8 cellular contexts compared by ENCODE assay signal in genomic region chrX:1581132-1581531, GRCh38. TPM values are rescaled to one million over a fixed set of nuclear protein-coding genes. Genes with fewer than 3 reads are reported as not detected.
DNase-seq lines count a peak whose midpoint lies in the region; ATAC-seq and TF ChIP-seq lines count a peak whose summit lies in the region.

No MANE protein-coding gene starts in this region.

- no peaks in the 10 kb centered on the region for H3K9me3 ChIP-seq in tibial nerve

- H3K27me3 ChIP-seq in tibial nerve: no peaks in the 10 kb centered on the region

- H3K9me3 Mint-ChIP-seq in activated CD4-positive, alpha-beta T cell treated with anti-CD3 and anti-CD28 coated beads, Interleukin-2, amount 10 ng/mL, durations not matched to agents 7 days and 5 days: peaks cover 2% of the 10 kb centered on the region
- H3K9me3 Mint-ChIP-seq in naive thymus-derived CD8-positive, alpha-beta T cell: peaks cover 0 to 9% (median 0%) of the 10 kb centered on the region in 9 donors

- H3K27ac ChIP-seq in tibial nerve: no peak overlapping the region

- TF ChIP-seq EP300 in tibial nerve (IDR thresholded peaks at IDR 0.05): no peak

- 37 to 38% methylated on average over 4 of the region's 4 CpGs for WGBS in tibial nerve, 2 donors

- no peak overlapping the region for H3K27ac Mint-ChIP-seq in activated CD4-positive, alpha-beta T cell treated with anti-CD3 and anti-CD28 coated beads, Interleukin-2, amount 10 ng/mL, durations not matched to agents 7 days and 5 days
- peak overlapping the region in 8 of 10 donors; percentile 20 to 78 (median 46) for H3K27ac Mint-ChIP-seq in naive thymus-derived CD8-positive, alpha-beta T cell

- peaks cover 2% of the 10 kb centered on the region for H3K36me3 Mint-ChIP-seq in activated CD4-positive, alpha-beta T cell treated with anti-CD3 and anti-CD28 coated beads, Interleukin-2, amount 10 ng/mL, durations not matched to agents 7 days and 5 days (ENCODE audit: low read depth)
- H3K36me3 Mint-ChIP-seq in naive thymus-derived CD8-positive, alpha-beta T cell: no peaks in the 10 kb centered on the region

- no peak overlapping the region for H3K4me3 Mint-ChIP-seq in activated CD4-positive, alpha-beta T cell treated with anti-CD3 and anti-CD28 coated beads, Interleukin-2, amount 10 ng/mL, durations not matched to agents 7 days and 5 days
- peak overlapping the region in 2 of 10 donors; percentile 24 for H3K4me3 Mint-ChIP-seq in naive thymus-derived CD8-positive, alpha-beta T cell

- H3K36me3 ChIP-seq in tibial nerve: no peaks in the 10 kb centered on the region

- H3K4me3 ChIP-seq in tibial nerve: no peak overlapping the region

- H3K4me1 Mint-ChIP-seq in activated CD4-positive, alpha-beta T cell treated with anti-CD3 and anti-CD28 coated beads, Interleukin-2, amount 10 ng/mL, durations not matched to agents 7 days and 5 days: peaks cover 22% of the 10 kb centered on the region
- peaks cover 13 to 29% (median 17%) of the 10 kb centered on the region in 4 donors for H3K4me1 Mint-ChIP-seq in naive thymus-derived CD8-positive, alpha-beta T cell

- no peak for TF ChIP-seq POLR2A in tibial nerve (IDR thresholded peaks at IDR 0.05)

- POLR2A ChIA-PET in activated CD4-positive, alpha-beta T cell treated with anti-CD3 and anti-CD28 coated beads, Interleukin-2, amount 10 ng/mL, durations not matched to agents 7 days and 5 days (lab: Charles Lee): no interaction called here
- POLR2A ChIA-PET in naive thymus-derived CD8-positive, alpha-beta T cell (lab: Charles Lee): no interaction called here

- H3K27me3 Mint-ChIP-seq in activated CD4-positive, alpha-beta T cell treated with anti-CD3 and anti-CD28 coated beads, Interleukin-2, amount 10 ng/mL, durations not matched to agents 7 days and 5 days: no peaks in the 10 kb centered on the region
- no peaks in the 10 kb centered on the region for H3K27me3 Mint-ChIP-seq in naive thymus-derived CD8-positive, alpha-beta T cell

- DNase-seq in CMK (ENCODE audit: low read depth): peak; percentile 43
- peak; percentile 5 for DNase-seq in GOT3 (lab: John Stamatoyannopoulos, UW)
- DNase-seq in NCI-H524 (lab: John Stamatoyannopoulos, UW): peak; percentile 34 to 48
- peak; percentile 83 for DNase-seq in activated CD4-positive, alpha-beta T cell treated with anti-CD3 and anti-CD28 coated beads, Interleukin-2, amount 10 ng/mL, durations not matched to agents 7 days and 5 days
- peak; percentile 54 for DNase-seq in effector CD4-positive, alpha-beta T cell
- peak in 8 of 10 donors; percentile 55 to 78 (median 72) for DNase-seq in naive thymus-derived CD8-positive, alpha-beta T cell
- DNase-seq in tibial nerve (ENCODE audit: low spot score in 2 of 2): peak in 1 of 2 donors; percentile 73

- peak; percentile 61 to 86 for ATAC-seq in naive thymus-derived CD8-positive, alpha-beta T cell
- no peak for ATAC-seq in GM18909 (IDR thresholded peaks at IDR 0.05; ENCODE audit: poor library complexity, unreplicated experiment)

- no peaks in the 10 kb centered on the region for H3K4me1 ChIP-seq in tibial nerve

- TF ChIP-seq CTCF in tibial nerve (IDR thresholded peaks at IDR 0.05): peak; percentile 46 to 62 (median 54)

- CTCF ChIA-PET in activated CD4-positive, alpha-beta T cell treated with anti-CD3 and anti-CD28 coated beads, Interleukin-2, amount 10 ng/mL, durations not matched to agents 7 days and 5 days (lab: Charles Lee): no interaction called here

RNA-seq across cellular contexts. Expression of gene AKAP17A, which starts 10.3 kb away (rescaled TPM):
- total RNA-seq in activated CD4-positive, alpha-beta T cell treated with anti-CD3 and anti-CD28 coated beads, Interleukin-2, amount 10 ng/mL, durations not matched to agents 7 days and 5 days: 10 to 100 TPM; 61.6 to 66.5 TPM
- 100 to 1,000 TPM; 157 to 159 TPM for total RNA-seq in naive thymus-derived CD8-positive, alpha-beta T cell
- 10 to 100 TPM; 16.8 to 56.3 (median 22.8) TPM for polyA plus RNA-seq in naive thymus-derived CD8-positive, alpha-beta T cell
- total RNA-seq in tibial nerve: 100 to 1,000 TPM in 1 of 4 donors, 10 to 100 TPM in 3; 58.3 to 139 (median 72.6) TPM

RNA-seq across cellular contexts. Expression of gene ASMT, which starts 33.7 kb away (rescaled TPM):
- not detected for total RNA-seq in activated CD4-positive, alpha-beta T cell treated with anti-CD3 and anti-CD28 coated beads, Interleukin-2, amount 10 ng/mL, durations not matched to agents 7 days and 5 days
- total RNA-seq in naive thymus-derived CD8-positive, alpha-beta T cell: not detected
- polyA plus RNA-seq in naive thymus-derived CD8-positive, alpha-beta T cell: not detected
- total RNA-seq in tibial nerve: 1 to 10 TPM in 1 of 4 donors, under 1 TPM in 1, not detected in 2; 0.63 to 4.7 TPM

RNA-seq across cellular contexts. Expression of gene P2RY8, which starts 44.1 kb away (rescaled TPM):
- 100 to 1,000 TPM in 1 of 2 experiments, 10 to 100 TPM in 1; 99.1 to 107 TPM for total RNA-seq in activated CD4-positive, alpha-beta T cell treated with anti-CD3 and anti-CD28 coated beads, Interleukin-2, amount 10 ng/mL, durations not matched to agents 7 days and 5 days
- 100 to 1,000 TPM; 131 to 132 TPM for total RNA-seq in naive thymus-derived CD8-positive, alpha-beta T cell
- polyA plus RNA-seq in naive thymus-derived CD8-positive, alpha-beta T cell: 100 to 1,000 TPM; 163 to 190 (median 169) TPM
- 1 to 10 TPM in 3 of 4 donors, under 1 TPM in 1; 0.84 to 2.8 (median 1.2) TPM for total RNA-seq in tibial nerve

Comparison
In these comparisons a context has a peak if more than half of its experiments do, and no peak if none do; other contexts are left out.
1. RNA of gene P2RY8, which starts 44.1 kb away (total RNA-seq): 131 to 132 TPM in naive thymus-derived CD8-positive, alpha-beta T cell and 99.1 to 107 TPM in activated CD4-positive, alpha-beta T cell treated with anti-CD3 and anti-CD28 coated beads, Interleukin-2, amount 10 ng/mL, durations not matched to agents 7 days and 5 days; 0.84 to 2.8 TPM in tibial nerve; every median in the first group is over 10 times any median in the second.